ENCODE assay signal across 8 cellular contexts in the genomic region with DNA sequence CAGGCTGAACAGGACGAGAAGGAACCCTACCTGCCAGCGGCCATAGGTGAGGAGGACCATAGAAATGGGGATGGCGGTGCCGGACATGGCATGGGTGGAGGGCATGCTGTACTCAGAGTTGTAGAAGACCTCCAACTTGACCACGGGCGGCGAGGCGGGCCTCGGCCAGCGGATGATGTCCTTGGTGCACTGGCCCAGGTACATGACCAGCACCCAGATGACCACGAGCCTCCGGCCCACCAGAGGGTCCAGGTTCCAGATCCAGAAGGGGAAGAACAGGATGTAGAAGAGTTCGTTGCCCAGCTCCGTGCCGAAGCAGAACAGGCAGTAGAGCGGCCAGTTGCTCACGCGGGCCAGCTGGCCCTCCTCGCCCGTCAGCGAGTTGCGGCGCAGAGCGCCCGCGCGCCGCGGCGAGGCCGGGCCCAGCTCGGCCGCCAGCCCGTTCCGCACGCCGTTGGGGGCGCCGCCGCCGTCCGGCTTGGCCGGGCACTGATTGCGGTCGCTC. TPM values are rescaled to one million over a fixed set of nuclear protein-coding genes. Genes with fewer than 3 reads are reported as not detected.
DNase-seq lines count a peak whose midpoint lies in the region; ATAC-seq and TF ChIP-seq lines count a peak whose summit lies in the region.

No MANE protein-coding gene starts in this region.

- DNase-seq in NCI-H510A treated with DMSO at 0.1 percent for 48 hours (lab: John Stamatoyannopoulos, UW) (peak; percentile 18), NCI-H510A (lab: John Stamatoyannopoulos, UW) (no peak), fibroblast of peridontal ligament (ENCODE audit: extremely low read depth) (peak; percentile 24), naive B cell (no peak), upper lobe of right lung (peak; percentile 77)
- peak; percentile 36 for DNase-seq in activated CD4-positive, alpha-beta memory T cell treated with anti-CD3 and anti-CD28 coated beads for 36 hours

- H3K27ac ChIP-seq in upper lobe of right lung, result peak overlapping the region; percentile 89

- CTCF ChIA-PET in activated CD4-positive, alpha-beta memory T cell treated with anti-CD3 and anti-CD28 coated beads for 36 hours (lab: Charles Lee), result interaction anchor here (0.5 to 1.9 kb wide), 3 partner anchors 10 to 338 kb away, joined by 3 to 7 read pairs (median 4); no protein-coding TSS in a partner anchor

- H3K4me1 ChIP-seq in upper lobe of right lung, result peaks cover 10% of the 10 kb centered on the region

- H3K36me3 Mint-ChIP-seq in IgD-negative memory B cell (peaks cover 1% of the 10 kb centered on the region), naive B cell (peaks cover 5 to 6% of the 10 kb centered on the region in 2 donors)
- H3K36me3 Mint-ChIP-seq in activated CD4-positive, alpha-beta memory T cell treated with anti-CD3 and anti-CD28 coated beads for 36 hours, result peaks cover 2% of the 10 kb centered on the region

- no peaks in the 10 kb centered on the region for H3K27me3 ChIP-seq in upper lobe of right lung

- no peaks in the 10 kb centered on the region for H3K9me3 ChIP-seq in upper lobe of right lung

- H3K27me3 Mint-ChIP-seq in IgD-negative memory B cell (no peaks in the 10 kb centered on the region), naive B cell (no peaks in the 10 kb centered on the region)
- H3K27me3 Mint-ChIP-seq in activated CD4-positive, alpha-beta memory T cell treated with anti-CD3 and anti-CD28 coated beads for 36 hours, result no peaks in the 10 kb centered on the region

- peak overlapping the region; percentile 93 to 98 (median 97) for H3K27ac Mint-ChIP-seq in IgD-negative memory B cell
- peak overlapping the region; percentile 86 for H3K27ac Mint-ChIP-seq in activated CD4-positive, alpha-beta memory T cell treated with anti-CD3 and anti-CD28 coated beads for 36 hours
- H3K27ac Mint-ChIP-seq in naive B cell, result peak overlapping the region; percentile 89 to 98 (median 96)

- ATAC-seq in GM21825 (IDR thresholded peaks at IDR 0.05; ENCODE audit: unreplicated experiment), result peak; percentile 32
- peak; percentile 27 to 31 for ATAC-seq in naive B cell (ENCODE audit: low read depth in 2 of 2)
- peak; percentile 81 for ATAC-seq in upper lobe of right lung

- TF ChIP-seq CTCF in upper lobe of right lung (IDR thresholded peaks at IDR 0.05), result no peak

- H3K9me3 Mint-ChIP-seq in IgD-negative memory B cell (no peaks in the 10 kb centered on the region), naive B cell (no peaks in the 10 kb centered on the region)
- no peaks in the 10 kb centered on the region for H3K9me3 Mint-ChIP-seq in activated CD4-positive, alpha-beta memory T cell treated with anti-CD3 and anti-CD28 coated beads for 36 hours

- POLR2A ChIA-PET in activated CD4-positive, alpha-beta memory T cell treated with anti-CD3 and anti-CD28 coated beads for 36 hours (lab: Charles Lee), result interaction anchor here (0.6 to 2.0 kb wide), 2 partner anchors 85 to 400 kb away, joined by 3 to 9 read pairs; partner anchors contain the start of gene WDR89

- H3K4me3 Mint-ChIP-seq in IgD-negative memory B cell (peak overlapping the region; percentile 96 to 100 (median 99)), naive B cell (peak overlapping the region; percentile 92 to 100 (median 99))
- H3K4me3 Mint-ChIP-seq in activated CD4-positive, alpha-beta memory T cell treated with anti-CD3 and anti-CD28 coated beads for 36 hours, result peak overlapping the region; percentile 98

- peak overlapping the region; percentile 96 for H3K4me3 ChIP-seq in upper lobe of right lung

- H3K4me1 Mint-ChIP-seq in IgD-negative memory B cell, result peaks cover 21 to 28% (median 26%) of the 10 kb centered on the region in 3 donors
- peaks cover 25% of the 10 kb centered on the region for H3K4me1 Mint-ChIP-seq in activated CD4-positive, alpha-beta memory T cell treated with anti-CD3 and anti-CD28 coated beads for 36 hours (ENCODE audit: low read depth)
- peaks cover 27 to 52% (median 36%) of the 10 kb centered on the region in 3 donors for H3K4me1 Mint-ChIP-seq in naive B cell

- intact Hi-C loops in activated CD4-positive, alpha-beta memory T cell treated with anti-CD3 and anti-CD28 coated beads for 36 hours (cut with micrococcal nuclease), result loop anchor here (2.0 to 5.0 kb wide), 4 partner anchors 14 to 184 kb away; partner anchors contain the start of genes PPP2R5E and SYNE2
- intact Hi-C loops in upper lobe of right lung (cut with DNase I), result no loop called here

- H3K36me3 ChIP-seq in upper lobe of right lung, result no peaks in the 10 kb centered on the region

RNA-seq across cellular contexts. Expression of gene SGPP1, which starts 0.6 kb away (rescaled TPM):
- polyA plus RNA-seq in IgD-negative memory B cell (30.5 TPM), naive B cell (ENCODE audit: low read depth in 6 of 6) (10 to 100 TPM in 4 of 6 donors, 1 to 10 TPM in 2; 9.4 to 20.8 (median 13.2) TPM)
- total RNA-seq in activated CD4-positive, alpha-beta memory T cell treated with anti-CD3 and anti-CD28 coated beads for 36 hours, result 10 to 100 TPM; 10.5 to 11.3 TPM
- total RNA-seq in upper lobe of right lung, result 22.3 TPM

Comparison
In these comparisons a context has a peak if more than half of its experiments do, and no peak if none do; other contexts are left out.
1. DNase-seq: peak in NCI-H510A treated with DMSO at 0.1 percent for 48 hours (single experiment), activated CD4-positive, alpha-beta memory T cell treated with anti-CD3 and anti-CD28 coated beads for 36 hours (single experiment), fibroblast of peridontal ligament (single experiment) and upper lobe of right lung (single experiment); none in NCI-H510A (single experiment) and naive B cell (single experiment).
2. ATAC-seq: peak in every context shown above with its lines; median percentile 81 in upper lobe of right lung; 32 in GM21825; 29 in naive B cell.
3. Peak in every context shown above with its lines, with median percentiles within 50 percentile points of each other: H3K27ac Mint-ChIP-seq and H3K4me3 Mint-ChIP-seq.